1 cellular context compared by ENCODE assay signal in genomic region chr2:61853848-61854434, GRCh38.
TF ChIP-seq lines count a peak whose summit lies in the region.

FAM161A (minus strand) TSS chr2:61854060; CDS start chr2:61854041, 19 bp downstream.

TF ChIP-seq in HepG2, 621 proteins besides CTCF, POLR2A, EP300 and RAD21 (continued from another document and continues in another):
- TF ChIP-seq ZBTB40 (IDR thresholded peaks at IDR 0.05), result no peak
- TF ChIP-seq ZBTB40 (CRISPR knock-in tag; IDR thresholded peaks at IDR 0.05), result peak; percentile 77; the same call in 1 of the 2 replicates
- TF ChIP-seq JDP2 (CRISPR knock-in tag; IDR thresholded peaks at IDR 0.05; ENCODE audit: borderline replicate concordance), result no peak
- TF ChIP-seq PAXIP1 (CRISPR knock-in tag; conservative IDR thresholded peaks at IDR 0.05), result peak; percentile 24; the same call in 1 of the 2 replicates
- TF ChIP-seq NKX3-1 (CRISPR knock-in tag; IDR thresholded peaks at IDR 0.05), result no peak
- TF ChIP-seq TBP (CRISPR knock-in tag; IDR thresholded peaks at IDR 0.05), result no peak
- TF ChIP-seq, protein P1, sequence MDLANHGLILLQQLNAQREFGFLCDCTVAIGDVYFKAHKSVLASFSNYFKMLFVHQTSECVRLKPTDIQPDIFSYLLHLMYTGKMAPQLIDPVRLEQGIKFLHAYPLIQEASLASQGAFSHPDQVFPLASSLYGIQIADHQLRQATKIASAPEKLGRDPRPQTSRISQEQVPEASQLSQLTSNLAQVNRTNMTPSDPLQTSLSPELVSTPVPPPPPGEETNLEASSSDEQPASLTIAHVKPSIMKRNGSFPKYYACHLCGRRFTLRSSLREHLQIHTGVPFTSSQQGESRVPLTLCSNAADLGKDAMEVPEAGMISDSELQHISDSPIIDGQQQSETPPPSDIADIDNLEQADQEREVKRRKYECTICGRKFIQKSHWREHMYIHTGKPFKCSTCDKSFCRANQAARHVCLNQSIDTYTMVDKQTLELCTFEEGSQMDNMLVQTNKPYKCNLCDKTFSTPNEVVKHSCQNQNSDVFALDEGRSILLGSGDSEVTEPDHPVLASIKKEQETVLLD (CRISPR knock-in tag; IDR thresholded peaks at IDR 0.05; ENCODE audit: low read depth), result peak; percentile 69; the same call in 1 of the 2 replicates
- TF ChIP-seq SAP130 (CRISPR knock-in tag; IDR thresholded peaks at IDR 0.05; ENCODE audit: low read depth), result peak; percentile 100
- TF ChIP-seq, protein P2, sequence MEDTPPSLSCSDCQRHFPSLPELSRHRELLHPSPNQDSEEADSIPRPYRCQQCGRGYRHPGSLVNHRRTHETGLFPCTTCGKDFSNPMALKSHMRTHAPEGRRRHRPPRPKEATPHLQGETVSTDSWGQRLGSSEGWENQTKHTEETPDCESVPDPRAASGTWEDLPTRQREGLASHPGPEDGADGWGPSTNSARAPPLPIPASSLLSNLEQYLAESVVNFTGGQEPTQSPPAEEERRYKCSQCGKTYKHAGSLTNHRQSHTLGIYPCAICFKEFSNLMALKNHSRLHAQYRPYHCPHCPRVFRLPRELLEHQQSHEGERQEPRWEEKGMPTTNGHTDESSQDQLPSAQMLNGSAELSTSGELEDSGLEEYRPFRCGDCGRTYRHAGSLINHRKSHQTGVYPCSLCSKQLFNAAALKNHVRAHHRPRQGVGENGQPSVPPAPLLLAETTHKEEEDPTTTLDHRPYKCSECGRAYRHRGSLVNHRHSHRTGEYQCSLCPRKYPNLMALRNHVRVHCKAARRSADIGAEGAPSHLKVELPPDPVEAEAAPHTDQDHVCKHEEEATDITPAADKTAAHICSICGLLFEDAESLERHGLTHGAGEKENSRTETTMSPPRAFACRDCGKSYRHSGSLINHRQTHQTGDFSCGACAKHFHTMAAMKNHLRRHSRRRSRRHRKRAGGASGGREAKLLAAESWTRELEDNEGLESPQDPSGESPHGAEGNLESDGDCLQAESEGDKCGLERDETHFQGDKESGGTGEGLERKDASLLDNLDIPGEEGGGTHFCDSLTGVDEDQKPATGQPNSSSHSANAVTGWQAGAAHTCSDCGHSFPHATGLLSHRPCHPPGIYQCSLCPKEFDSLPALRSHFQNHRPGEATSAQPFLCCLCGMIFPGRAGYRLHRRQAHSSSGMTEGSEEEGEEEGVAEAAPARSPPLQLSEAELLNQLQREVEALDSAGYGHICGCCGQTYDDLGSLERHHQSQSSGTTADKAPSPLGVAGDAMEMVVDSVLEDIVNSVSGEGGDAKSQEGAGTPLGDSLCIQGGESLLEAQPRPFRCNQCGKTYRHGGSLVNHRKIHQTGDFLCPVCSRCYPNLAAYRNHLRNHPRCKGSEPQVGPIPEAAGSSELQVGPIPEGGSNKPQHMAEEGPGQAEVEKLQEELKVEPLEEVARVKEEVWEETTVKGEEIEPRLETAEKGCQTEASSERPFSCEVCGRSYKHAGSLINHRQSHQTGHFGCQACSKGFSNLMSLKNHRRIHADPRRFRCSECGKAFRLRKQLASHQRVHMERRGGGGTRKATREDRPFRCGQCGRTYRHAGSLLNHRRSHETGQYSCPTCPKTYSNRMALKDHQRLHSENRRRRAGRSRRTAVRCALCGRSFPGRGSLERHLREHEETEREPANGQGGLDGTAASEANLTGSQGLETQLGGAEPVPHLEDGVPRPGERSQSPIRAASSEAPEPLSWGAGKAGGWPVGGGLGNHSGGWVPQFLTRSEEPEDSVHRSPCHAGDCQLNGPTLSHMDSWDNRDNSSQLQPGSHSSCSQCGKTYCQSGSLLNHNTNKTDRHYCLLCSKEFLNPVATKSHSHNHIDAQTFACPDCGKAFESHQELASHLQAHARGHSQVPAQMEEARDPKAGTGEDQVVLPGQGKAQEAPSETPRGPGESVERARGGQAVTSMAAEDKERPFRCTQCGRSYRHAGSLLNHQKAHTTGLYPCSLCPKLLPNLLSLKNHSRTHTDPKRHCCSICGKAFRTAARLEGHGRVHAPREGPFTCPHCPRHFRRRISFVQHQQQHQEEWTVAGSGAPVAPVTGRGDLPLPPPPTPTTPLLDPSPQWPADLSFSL (CRISPR knock-in tag; IDR thresholded peaks at IDR 0.05), result peak; percentile 68; the same call in 1 of the 2 replicates
- TF ChIP-seq, protein P3, sequence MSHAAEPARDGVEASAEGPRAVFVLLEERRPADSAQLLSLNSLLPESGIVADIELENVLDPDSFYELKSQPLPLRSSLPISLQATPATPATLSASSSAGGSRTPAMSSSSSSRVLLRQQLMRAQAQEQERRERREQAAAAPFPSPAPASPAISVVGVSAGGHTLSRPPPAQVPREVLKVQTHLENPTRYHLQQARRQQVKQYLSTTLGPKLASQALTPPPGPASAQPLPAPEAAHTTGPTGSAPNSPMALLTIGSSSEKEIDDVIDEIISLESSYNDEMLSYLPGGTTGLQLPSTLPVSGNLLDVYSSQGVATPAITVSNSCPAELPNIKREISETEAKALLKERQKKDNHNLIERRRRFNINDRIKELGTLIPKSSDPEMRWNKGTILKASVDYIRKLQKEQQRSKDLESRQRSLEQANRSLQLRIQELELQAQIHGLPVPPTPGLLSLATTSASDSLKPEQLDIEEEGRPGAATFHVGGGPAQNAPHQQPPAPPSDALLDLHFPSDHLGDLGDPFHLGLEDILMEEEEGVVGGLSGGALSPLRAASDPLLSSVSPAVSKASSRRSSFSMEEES (CRISPR knock-in tag; IDR thresholded peaks at IDR 0.05), result no peak
- TF ChIP-seq ZHX2 (IDR thresholded peaks at IDR 0.05; ENCODE audit: low read depth), result peak; percentile 16; the same call in 1 of the 2 replicates
- TF ChIP-seq ZHX2 (CRISPR knock-in tag; IDR thresholded peaks at IDR 0.05; ENCODE audit: borderline replicate concordance), result no peak
- 0 out of 2 replicates have a peak, but pooled peaks have one; percentile 36 for TF ChIP-seq ZNF34 (CRISPR knock-in tag; IDR thresholded peaks at IDR 0.05; ENCODE audit: borderline replicate concordance)
- no peak for TF ChIP-seq FOXK2 (IDR thresholded peaks at IDR 0.05)
- TF ChIP-seq SRSF9 (IDR thresholded peaks at IDR 0.05; ENCODE audit: borderline replicate concordance, insufficient read depth, low read depth, low read length, poor library complexity, severe bottlenecking), result no peak
- TF ChIP-seq ATF1 (CRISPR knock-in tag; IDR thresholded peaks at IDR 0.05), result peak; percentile 36
- TF ChIP-seq ZNF607 (CRISPR knock-in tag; IDR thresholded peaks at IDR 0.05; ENCODE audit: borderline replicate concordance), result peak; percentile 53; the same call in 1 of the 2 replicates
- TF ChIP-seq ELF1 (CRISPR knock-in tag; IDR thresholded peaks at IDR 0.05), result 0 out of 2 replicates have a peak, but pooled peaks have one; percentile 41
- no peak for TF ChIP-seq IKZF1 (IDR thresholded peaks at IDR 0.05)
- TF ChIP-seq ZBTB20 (CRISPR knock-in tag; IDR thresholded peaks at IDR 0.05; ENCODE audit: borderline replicate concordance, low read depth), result peak; percentile 45; the same call in 1 of the 2 replicates
- no peak for TF ChIP-seq NBN (conservative IDR thresholded peaks at IDR 0.05)
